Comparison of ENCODE assay signal across 11 cellular contexts in genomic region chr5:143506881-143507552, GRCh38.
DNase-seq lines count a peak whose midpoint lies in the region; ATAC-seq, FAIRE-seq and TF ChIP-seq lines count a peak whose summit lies in the region.
"Had no signal": no experiment of that assay in that cellular context is flagged by ENCODE, and none has a peak within 500 bp of the region (broad histone marks: within the 10 kb centered on the region; RNA-seq: fewer than 3 reads in every experiment).

No MANE protein-coding gene starts in this region.

- intact Hi-C loops in stomach (cut with DNase I; ENCODE audit: low total_unique reads): no loop called here

- 39 to 77% (median 65%) methylated on average over 1 of the region's 1 CpG for WGBS in stomach, 5 donors

- H3K79me2 ChIP-seq in keratinocyte (ENCODE audit: control insufficient read depth, insufficient read depth, low read length): no peaks in the 10 kb centered on the region

- peaks cover 14% of the 10 kb centered on the region for H3K4me1 ChIP-seq in keratinocyte (ENCODE audit: control insufficient read depth, extremely low read depth, insufficient read depth, low read length)
- H3K4me1 ChIP-seq in stomach: peaks cover 0 to 20% (median 13%) of the 10 kb centered on the region in 4 donors
- H3K4me1 ChIP-seq in BE2C: no peaks in the 10 kb centered on the region

- H3K4me3 ChIP-seq in brain microvascular endothelial cell (ENCODE audit: low read depth, low read length) (no peak overlapping the region), keratinocyte (ENCODE audit: control insufficient read depth in 2 of 3, extremely low read depth in 1 of 3, insufficient read depth in 2 of 3, low read depth in 1 of 3, low read length in 3 of 3) (no peak overlapping the region), stomach (no peak overlapping the region), BE2C (ENCODE audit: low read depth, low read length) (no peak overlapping the region)

- H3K9me1 ChIP-seq in keratinocyte (ENCODE audit: control insufficient read depth, extremely low read depth, insufficient read depth, low read length): no peaks in the 10 kb centered on the region

- H3K4me3 Mint-ChIP-seq in HFFc6: peak overlapping the region; percentile 41; the same call in 1 of the 2 replicates

- H3K27ac ChIP-seq in brain microvascular endothelial cell (peak overlapping the region; percentile 64), keratinocyte (ENCODE audit: control insufficient read depth, insufficient read depth, low read length) (peak overlapping the region; percentile 44), stomach (peak overlapping the region in 4 of 5 donors; percentile 20 to 68 (median 48))

- H3K9ac ChIP-seq in keratinocyte (ENCODE audit: control insufficient read depth, extremely low read depth, insufficient read depth, low read length): no peak overlapping the region

- H3K4me1 Mint-ChIP-seq in HFFc6 (ENCODE audit: low read depth): peaks cover 51% of the 10 kb centered on the region

- no peak for ATAC-seq in HG02678 (IDR thresholded peaks at IDR 0.05; ENCODE audit: unreplicated experiment)

- H3K9me3 Mint-ChIP-seq in HFFc6: no peaks in the 10 kb centered on the region

- H3K4me2 ChIP-seq in keratinocyte (ENCODE audit: control insufficient read depth, extremely low read depth, insufficient read depth, low read depth, low read length): peak overlapping the region; percentile 69

- H3K27ac Mint-ChIP-seq in HFFc6: peak overlapping the region; percentile 75

- H3K36me3 ChIP-seq in brain microvascular endothelial cell (replicated peaks) (no peaks in the 10 kb centered on the region), keratinocyte (ENCODE audit: control insufficient read depth in 2 of 2, extremely low read depth in 1 of 2, insufficient read depth in 2 of 2, low read length in 2 of 2) (no peaks in the 10 kb centered on the region), stomach (no peaks in the 10 kb centered on the region), BE2C (no peaks in the 10 kb centered on the region)

- in situ Hi-C loops in brain microvascular endothelial cell (cut with HindIII; ENCODE audit: low pct_ligation_motif_present, low sequenced_read_pairs): no loop called here

- peak; percentile 35 for TF ChIP-seq CTCF in HFFc6 (IDR thresholded peaks at IDR 0.05)
- TF ChIP-seq CTCF in brain microvascular endothelial cell (IDR thresholded peaks at IDR 0.05; ENCODE audit: low read depth, low read length, missing control alignments): peak; percentile 40
- peak in 1 of 3 experiments; percentile 50 for TF ChIP-seq CTCF in keratinocyte (optimal IDR thresholded peaks at IDR 0.05 in 1 of 3, IDR thresholded peaks at IDR 0.05 in 1 of 3, conservative IDR thresholded peaks at IDR 0.05 in 1 of 3; ENCODE audit: extremely low read depth in 1 of 3, insufficient read depth in 2 of 3, low read length in 3 of 3)
- no peak for TF ChIP-seq CTCF in stomach (IDR thresholded peaks at IDR 0.05)
- TF ChIP-seq CTCF in BE2C (IDR thresholded peaks at IDR 0.05; ENCODE audit: low read depth, low read length): no peak

- H3K9me3 ChIP-seq in keratinocyte (ENCODE audit: control insufficient read depth, low read depth, low read length): no peaks in the 10 kb centered on the region
- H3K9me3 ChIP-seq in stomach: no peaks in the 10 kb centered on the region
- no peaks in the 10 kb centered on the region for H3K9me3 ChIP-seq in BE2C

- dilution Hi-C loops in keratinocyte (cut with MboI; ENCODE audit: extremely low pct_ligation_motif_present, low sequenced_read_pairs): no loop called here

- H4K20me1 ChIP-seq in keratinocyte (ENCODE audit: control insufficient read depth, extremely low read depth, insufficient read depth, low read length): no peaks in the 10 kb centered on the region

- H3K27me3 Mint-ChIP-seq in HFFc6 (ENCODE audit: insufficient read depth): no peaks in the 10 kb centered on the region

- FAIRE-seq in keratinocyte (lab: Jason Lieb, UNC): peak; percentile 87

- DNase-seq in HFFc6 (peak; percentile 97), brain microvascular endothelial cell (peak; percentile 76), keratinocyte (ENCODE audit: low read depth, low spot score) (peak; percentile 52), stomach (no peak), DMS153 (lab: John Stamatoyannopoulos, UW) (no peak), NCI-H146 treated with DMSO at 0.1 percent for 48 hours (lab: John Stamatoyannopoulos, UW; ENCODE audit: unreplicated experiment) (no peak), BE2C (no peak)
- DNase-seq: H7, Kasumi-1, SHP77 had no signal

- H2AFZ ChIP-seq in keratinocyte (ENCODE audit: control insufficient read depth, low read length): peak overlapping the region; percentile 72

- TF ChIP-seq POLR2A in stomach (IDR thresholded peaks at IDR 0.05): no peak

- no peaks in the 10 kb centered on the region for H3K36me3 Mint-ChIP-seq in HFFc6 (ENCODE audit: low read depth)

- H3K27me3 ChIP-seq in brain microvascular endothelial cell (replicated peaks) (no peaks in the 10 kb centered on the region), keratinocyte (ENCODE audit: control insufficient read depth, extremely low read depth, insufficient read depth, low read length) (no peaks in the 10 kb centered on the region), stomach (no peaks in the 10 kb centered on the region), BE2C (no peaks in the 10 kb centered on the region)

- no peak for TF ChIP-seq EP300 in stomach (IDR thresholded peaks at IDR 0.05)

Comparison
In these comparisons a context has a peak if more than half of its experiments do, and no peak if none do; other contexts are left out.
1. DNase-seq: peak in HFFc6 (single experiment), brain microvascular endothelial cell (single experiment) and keratinocyte (single experiment); none in stomach (single experiment), DMS153 (single experiment), NCI-H146 treated with DMSO at 0.1 percent for 48 hours (single experiment) and BE2C (single experiment).
2. CTCF ChIP-seq: peak in HFFc6 (single experiment) and brain microvascular endothelial cell (single experiment); none in stomach (0 of 7) and BE2C (single experiment).
3. Peak in every context shown above with its lines, with median percentiles within 50 percentile points of each other: H3K27ac ChIP-seq.